In the genomic region with DNA sequence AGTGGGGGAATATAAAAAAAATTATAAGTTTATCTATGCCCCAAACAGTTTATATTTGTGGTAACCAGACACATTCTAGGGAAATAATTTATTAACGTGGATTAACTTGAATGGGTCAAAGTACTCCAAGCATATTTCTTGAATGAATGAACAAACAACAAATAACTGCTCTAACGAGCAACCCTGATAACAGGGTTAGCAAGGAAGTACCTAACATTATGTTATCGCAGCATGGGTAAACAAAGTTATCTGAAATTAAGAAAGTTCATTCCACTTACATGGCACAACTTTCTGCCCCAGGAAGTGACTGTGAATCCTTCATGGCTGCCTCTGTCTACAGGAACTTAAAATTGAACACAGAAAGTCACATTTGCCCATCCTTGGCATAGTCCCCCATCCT, we compare ENCODE assay signal across 20 cellular contexts.
"Had no signal": no experiment of that assay in that cellular context is flagged by ENCODE, and none has a peak within 500 bp of the region (broad histone marks: within the 10 kb centered on the region; RNA-seq: fewer than 3 reads in every experiment).

No MANE protein-coding gene starts in this region.

- H3K27ac ChIP-seq: body of pancreas, dorsolateral prefrontal cortex, thyroid gland had no signal

- DNase-seq: activated CD4-positive, alpha-beta memory T cell treated with anti-CD3 and anti-CD28 coated beads, Interleukin-2, amount 10 ng/mL, durations not matched to agents 7 days and 5 days; activated CD4-positive, alpha-beta T cell treated with anti-CD3 and anti-CD28 coated beads for 48 hours; activated CD4-positive, CD25-positive, alpha-beta regulatory T cell; activated CD8-positive, alpha-beta memory T cell treated with anti-CD3 and anti-CD28 coated beads, Interleukin-2, amount 10 ng/mL, durations not matched to agents 7 days and 5 days; activated naive CD4-positive, alpha-beta T cell; activated naive CD8-positive, alpha-beta T cell treated with anti-CD3 and anti-CD28 coated beads for 36 hours; amygdala; body of pancreas; central memory CD4-positive, alpha-beta T cell; dorsolateral prefrontal cortex; mesendoderm; naive thymus-derived CD8-positive, alpha-beta T cell; posterior cingulate gyrus; retina; stimulated activated CD4-positive, alpha-beta T cell treated with anti-CD3 and anti-CD28 coated beads, Interleukin-2, amount 100 ng/mL, for 24 hours; stimulated activated naive CD4-positive, alpha-beta T cell treated with Interleukin-2 at 50 U/mL for 16 hours; thyroid gland had no signal

- H3K9me3 ChIP-seq: body of pancreas, thyroid gland had no signal

- FAIRE-seq: colon, frontal cortex, TTC549 had no signal

- H3K4me1 ChIP-seq: thyroid gland had no signal

- H3K27me3 ChIP-seq: body of pancreas, dorsolateral prefrontal cortex, thyroid gland had no signal

- H3K36me3 ChIP-seq: thyroid gland had no signal

- H3K4me3 ChIP-seq: body of pancreas, dorsolateral prefrontal cortex, thyroid gland had no signal

- ATAC-seq: activated CD8-positive, alpha-beta memory T cell treated with anti-CD3 and anti-CD28 coated beads, Interleukin-2, amount 10 ng/mL, durations not matched to agents 7 days and 5 days; body of pancreas; naive thymus-derived CD8-positive, alpha-beta T cell had no signal
